In genomic region chr11:73223998-73224730, GRCh38 we compare ENCODE assay signal across 26 cellular contexts. TPM values are rescaled to one million over a fixed set of nuclear protein-coding genes. Genes with fewer than 3 reads are reported as not detected.
DNase-seq lines count a peak whose midpoint lies in the region; ATAC-seq and TF ChIP-seq lines count a peak whose summit lies in the region.
"Had no signal": no experiment of that assay in that cellular context is flagged by ENCODE, and none has a peak within 500 bp of the region (broad histone marks: within the 10 kb centered on the region; RNA-seq: fewer than 3 reads in every experiment).

No MANE protein-coding gene starts in this region.

- 74 to 77% methylated on average over 10 of the region's 10 CpGs for WGBS in upper lobe of left lung, 2 donors

- no peak overlapping the region for H3K4me3 Mint-ChIP-seq in activated T-cell treated with anti-CD3 and anti-CD28 coated beads, Interleukin-2, amount 50 U/mL, for 24 hours
- H3K4me3 Mint-ChIP-seq: activated CD4-positive, alpha-beta memory T cell treated with anti-CD3 and anti-CD28 coated beads for 36 hours; activated naive CD8-positive, alpha-beta T cell; activated T-cell treated with anti-CD3 and anti-CD28 coated beads, Interleukin-2, amount 50 U/mL, for 4 hours; HFFc6; IgD-negative memory B cell; memory B cell; naive thymus-derived CD8-positive, alpha-beta T cell had no signal

- H3K9me3 Mint-ChIP-seq in activated T-cell treated with anti-CD3 and anti-CD28 coated beads, Interleukin-2, amount 50 U/mL, for 24 hours: no peaks in the 10 kb centered on the region
- H3K9me3 Mint-ChIP-seq: activated CD4-positive, alpha-beta memory T cell treated with anti-CD3 and anti-CD28 coated beads for 36 hours; activated T-cell treated with anti-CD3 and anti-CD28 coated beads, Interleukin-2, amount 50 U/mL, for 4 hours; HFFc6; IgD-negative memory B cell; memory B cell; naive thymus-derived CD8-positive, alpha-beta T cell had no signal

- H3K27me3 Mint-ChIP-seq in activated T-cell treated with anti-CD3 and anti-CD28 coated beads, Interleukin-2, amount 50 U/mL, for 24 hours: peaks cover 14% of the 10 kb centered on the region
- H3K27me3 Mint-ChIP-seq: memory B cell had no signal

- peak; percentile 21 for DNase-seq in activated T-cell treated with anti-CD3 and anti-CD28 coated beads, Interleukin-2, amount 50 U/mL, for 24 hours
- no peak for DNase-seq in activated T-cell treated with anti-CD3 and anti-CD28 coated beads for 4 hours
- peak; percentile 58 for DNase-seq in OCI-M1 (lab: John Stamatoyannopoulos, UW)
- peak; percentile 49 for DNase-seq in mesenteric fat pad (ENCODE audit: low spot score)
- no peak for DNase-seq in upper lobe of left lung
- DNase-seq in activated CD4-positive, alpha-beta T cell treated with anti-CD3 and anti-CD28 coated beads, Interleukin-2, amount 50 U/mL, for 4 hours: no peak
- DNase-seq in DMS114 treated with DMSO at 0.1 percent for 48 hours (lab: John Stamatoyannopoulos, UW; ENCODE audit: unreplicated experiment): no peak
- DNase-seq: activated CD4-positive, alpha-beta memory T cell treated with anti-CD3 and anti-CD28 coated beads for 36 hours; activated T-cell treated with anti-CD3 and anti-CD28 coated beads, Interleukin-2, amount 50 U/mL, for 4 hours; body of pancreas; DMS153; HFFc6; hippocampal formation; kidney glomerular epithelial cell; naive thymus-derived CD8-positive, alpha-beta T cell; NCI-H1092; NCI-H2029; NCI-H446 had no signal

- H3K4me1 Mint-ChIP-seq in activated T-cell treated with anti-CD3 and anti-CD28 coated beads, Interleukin-2, amount 50 U/mL, for 24 hours (ENCODE audit: low read depth): no peaks in the 10 kb centered on the region
- H3K4me1 Mint-ChIP-seq: memory B cell had no signal

- peaks cover 6 to 38% (median 24%) of the 10 kb centered on the region in 4 donors for H3K4me1 ChIP-seq in upper lobe of left lung

- peak overlapping the region in 3 of 4 donors; percentile 6 to 58 (median 49) for H3K27ac ChIP-seq in upper lobe of left lung
- H3K27ac ChIP-seq: BLaER1 treated with 17β-estradiol and CSF1 and Interleukin-3, amounts not matched to agents 10 nM and 100 nM; body of pancreas; RWPE1 had no signal

- H3K36me3 Mint-ChIP-seq in activated T-cell treated with anti-CD3 and anti-CD28 coated beads, Interleukin-2, amount 50 U/mL, for 24 hours (ENCODE audit: low read depth): no peaks in the 10 kb centered on the region
- H3K36me3 Mint-ChIP-seq: activated CD4-positive, alpha-beta memory T cell treated with anti-CD3 and anti-CD28 coated beads for 36 hours; activated naive CD8-positive, alpha-beta T cell; memory B cell; naive thymus-derived CD8-positive, alpha-beta T cell had no signal

- H3K9me3 ChIP-seq in upper lobe of left lung: no peaks in the 10 kb centered on the region
- H3K9me3 ChIP-seq: BLaER1 treated with 17β-estradiol and CSF1 and Interleukin-3, amounts not matched to agents 10 nM and 100 nM; body of pancreas had no signal

- ATAC-seq in upper lobe of left lung (ENCODE audit: low FRiP score in 2 of 2) (no peak), HG02885 (IDR thresholded peaks at IDR 0.05; ENCODE audit: poor library complexity, unreplicated experiment) (no peak)
- ATAC-seq: activated T-cell treated with anti-CD3 and anti-CD28 coated beads, Interleukin-2, amount 50 U/mL, for 4 hours; body of pancreas; naive thymus-derived CD8-positive, alpha-beta T cell had no signal

- no peak overlapping the region for H3K4me3 ChIP-seq in upper lobe of left lung
- H3K4me3 ChIP-seq: BLaER1 treated with 17β-estradiol and CSF1 and Interleukin-3, amounts not matched to agents 10 nM and 100 nM; body of pancreas had no signal

- no peak for TF ChIP-seq POLR2A in upper lobe of left lung (IDR thresholded peaks at IDR 0.05)

- no peaks in the 10 kb centered on the region for H3K27me3 ChIP-seq in upper lobe of left lung
- H3K27me3 ChIP-seq: body of pancreas had no signal

- no peak overlapping the region for H3K27ac Mint-ChIP-seq in activated T-cell treated with anti-CD3 and anti-CD28 coated beads, Interleukin-2, amount 50 U/mL, for 24 hours
- H3K27ac Mint-ChIP-seq: activated CD4-positive, alpha-beta memory T cell treated with anti-CD3 and anti-CD28 coated beads for 36 hours; activated naive CD8-positive, alpha-beta T cell; HFFc6; IgD-negative memory B cell; memory B cell had no signal

- H3K36me3 ChIP-seq in upper lobe of left lung: no peaks in the 10 kb centered on the region
- H3K36me3 ChIP-seq: BLaER1 treated with 17β-estradiol and CSF1 and Interleukin-3, amounts not matched to agents 10 nM and 100 nM had no signal

- no peak for TF ChIP-seq EP300 in upper lobe of left lung (IDR thresholded peaks at IDR 0.05)

- TF ChIP-seq CTCF in upper lobe of left lung (IDR thresholded peaks at IDR 0.05): no peak

RNA-seq across cellular contexts. Expression of gene P2RY2, which starts 6.1 kb away (rescaled TPM):
- total RNA-seq in mesenteric fat pad (1.4 TPM), upper lobe of left lung (10 to 100 TPM in 4 of 6 donors, 1 to 10 TPM in 2; 7.8 to 15.0 (median 11.7) TPM)
- total RNA-seq: A673; activated CD4-positive, alpha-beta memory T cell treated with anti-CD3 and anti-CD28 coated beads for 36 hours; activated T-cell treated with anti-CD3 and anti-CD28 coated beads, Interleukin-2, amount 50 U/mL, for 4 hours; naive thymus-derived CD8-positive, alpha-beta T cell had no signal

RNA-seq across cellular contexts. Expression of gene P2RY6, which starts 48.0 kb away (rescaled TPM):
- total RNA-seq in mesenteric fat pad (6.7 TPM), upper lobe of left lung (1 to 10 TPM in 3 of 6 donors, under 1 TPM in 2, not detected in 1; 0.30 to 5.3 (median 1.4) TPM)
- total RNA-seq: activated CD4-positive, alpha-beta memory T cell treated with anti-CD3 and anti-CD28 coated beads for 36 hours; activated T-cell treated with anti-CD3 and anti-CD28 coated beads, Interleukin-2, amount 50 U/mL, for 4 hours; body of pancreas; endothelial cell of umbilical vein had no signal

Comparison
In these comparisons a context has a peak if more than half of its experiments do, and no peak if none do; other contexts are left out.
1. DNase-seq: peak in activated T-cell treated with anti-CD3 and anti-CD28 coated beads, Interleukin-2, amount 50 U/mL, for 24 hours (single experiment), OCI-M1 (single experiment) and mesenteric fat pad (single experiment); none in activated T-cell treated with anti-CD3 and anti-CD28 coated beads for 4 hours (single experiment), upper lobe of left lung (0 of 2), activated CD4-positive, alpha-beta T cell treated with anti-CD3 and anti-CD28 coated beads, Interleukin-2, amount 50 U/mL, for 4 hours (0 of 2) and DMS114 treated with DMSO at 0.1 percent for 48 hours (single experiment).